ENCODE assay signal across 10 cellular contexts in genomic region chr5:176817369-176817841, GRCh38. TPM values are rescaled to one million over a fixed set of nuclear protein-coding genes. Genes with fewer than 3 reads are reported as not detected.
A peak's percentile ranks its signal among the peaks of the same experiment; 100 is the strongest.
DNase-seq lines count a peak whose midpoint lies in the region; ATAC-seq and TF ChIP-seq lines count a peak whose summit lies in the region.
"Had no signal": no experiment of that assay in that cellular context is flagged by ENCODE, and none has a peak within 500 bp of the region (broad histone marks: within the 10 kb centered on the region; RNA-seq: fewer than 3 reads in every experiment).

No MANE protein-coding gene starts in this region.

- peaks cover 20% of the 10 kb centered on the region for H3K4me1 Mint-ChIP-seq in stimulated activated effector memory CD8-positive, alpha-beta T cell treated with anti-CD3 and anti-CD28 coated beads, Interleukin-12 subunit alpha, Interleukin-12 subunit beta, amount 100 ng/mL, for 72 hours

- H3K27ac Mint-ChIP-seq in stimulated activated effector memory CD8-positive, alpha-beta T cell treated with anti-CD3 and anti-CD28 coated beads, Interleukin-12 subunit alpha, Interleukin-12 subunit beta, amount 100 ng/mL, for 72 hours, result no peak overlapping the region

- no peak overlapping the region for H3K27ac ChIP-seq in foreskin keratinocyte

- peak overlapping the region; percentile 51 for H3K4me3 Mint-ChIP-seq in stimulated activated effector memory CD8-positive, alpha-beta T cell treated with anti-CD3 and anti-CD28 coated beads, Interleukin-12 subunit alpha, Interleukin-12 subunit beta, amount 100 ng/mL, for 72 hours

- H3K9me3 Mint-ChIP-seq in stimulated activated effector memory CD8-positive, alpha-beta T cell treated with anti-CD3 and anti-CD28 coated beads, Interleukin-12 subunit alpha, Interleukin-12 subunit beta, amount 100 ng/mL, for 72 hours, result no peaks in the 10 kb centered on the region
- H3K9me3 Mint-ChIP-seq: central memory CD8-positive, alpha-beta T cell had no signal

- ATAC-seq in foreskin keratinocyte, result peak; percentile 7
- ATAC-seq in stimulated activated effector memory CD8-positive, alpha-beta T cell treated with anti-CD3 and anti-CD28 coated beads, Interleukin-12 subunit alpha, Interleukin-12 subunit beta, amount 100 ng/mL, for 72 hours, result no peak

- TF ChIP-seq CTCF in foreskin keratinocyte (conservative IDR thresholded peaks at IDR 0.05), result no peak

- no peaks in the 10 kb centered on the region for H3K36me3 Mint-ChIP-seq in stimulated activated effector memory CD8-positive, alpha-beta T cell treated with anti-CD3 and anti-CD28 coated beads, Interleukin-12 subunit alpha, Interleukin-12 subunit beta, amount 100 ng/mL, for 72 hours

- DNase-seq in NCI-H748 (lab: John Stamatoyannopoulos, UW; ENCODE audit: unreplicated experiment), result peak; percentile 80
- DNase-seq in NCI-H748 treated with DMSO at 0.1 percent for 48 hours (lab: John Stamatoyannopoulos, UW), result no peak
- DNase-seq in NCI-H2227 treated with DMSO at 0.1 percent for 48 hours (lab: John Stamatoyannopoulos, UW), result peak; percentile 41
- no peak for DNase-seq in foreskin keratinocyte
- no peak for DNase-seq in stimulated activated effector memory CD8-positive, alpha-beta T cell treated with anti-CD3 and anti-CD28 coated beads, Interleukin-12 subunit alpha, Interleukin-12 subunit beta, amount 100 ng/mL, for 72 hours (ENCODE audit: low spot score in 2 of 2)
- DNase-seq in activated T-cell treated with anti-CD3 and anti-CD28 coated beads for 4 hours, result no peak
- DNase-seq in C1 segment of cervical spinal cord (lab: John Stamatoyannopoulos, UW), result no peak
- DNase-seq in Kasumi-1 (lab: John Stamatoyannopoulos, UW), result no peak

- H3K4me1 ChIP-seq in foreskin keratinocyte, result no peaks in the 10 kb centered on the region

- H3K27me3 ChIP-seq in foreskin keratinocyte, result peaks cover 75% of the 10 kb centered on the region

RNA-seq across cellular contexts. Expression of gene UNC5A, which starts 7.0 kb away (rescaled TPM):
- 0.18 and 0.51 TPM in 2 replicates for total RNA-seq in foreskin keratinocyte
- 0.18 and 0.46 TPM in 2 replicates for polyA plus RNA-seq in foreskin keratinocyte
- total RNA-seq: mononuclear cell had no signal

Comparison
In these comparisons a context has a peak if more than half of its experiments do, and no peak if none do; other contexts are left out.
1. DNase-seq: peak in NCI-H748 (single experiment) and NCI-H2227 treated with DMSO at 0.1 percent for 48 hours (single experiment); none in NCI-H748 treated with DMSO at 0.1 percent for 48 hours (single experiment), foreskin keratinocyte (0 of 2), stimulated activated effector memory CD8-positive, alpha-beta T cell treated with anti-CD3 and anti-CD28 coated beads, Interleukin-12 subunit alpha, Interleukin-12 subunit beta, amount 100 ng/mL, for 72 hours (0 of 2), activated T-cell treated with anti-CD3 and anti-CD28 coated beads for 4 hours (single experiment), C1 segment of cervical spinal cord (0 of 14) and Kasumi-1 (0 of 2).